In the genomic region with DNA sequence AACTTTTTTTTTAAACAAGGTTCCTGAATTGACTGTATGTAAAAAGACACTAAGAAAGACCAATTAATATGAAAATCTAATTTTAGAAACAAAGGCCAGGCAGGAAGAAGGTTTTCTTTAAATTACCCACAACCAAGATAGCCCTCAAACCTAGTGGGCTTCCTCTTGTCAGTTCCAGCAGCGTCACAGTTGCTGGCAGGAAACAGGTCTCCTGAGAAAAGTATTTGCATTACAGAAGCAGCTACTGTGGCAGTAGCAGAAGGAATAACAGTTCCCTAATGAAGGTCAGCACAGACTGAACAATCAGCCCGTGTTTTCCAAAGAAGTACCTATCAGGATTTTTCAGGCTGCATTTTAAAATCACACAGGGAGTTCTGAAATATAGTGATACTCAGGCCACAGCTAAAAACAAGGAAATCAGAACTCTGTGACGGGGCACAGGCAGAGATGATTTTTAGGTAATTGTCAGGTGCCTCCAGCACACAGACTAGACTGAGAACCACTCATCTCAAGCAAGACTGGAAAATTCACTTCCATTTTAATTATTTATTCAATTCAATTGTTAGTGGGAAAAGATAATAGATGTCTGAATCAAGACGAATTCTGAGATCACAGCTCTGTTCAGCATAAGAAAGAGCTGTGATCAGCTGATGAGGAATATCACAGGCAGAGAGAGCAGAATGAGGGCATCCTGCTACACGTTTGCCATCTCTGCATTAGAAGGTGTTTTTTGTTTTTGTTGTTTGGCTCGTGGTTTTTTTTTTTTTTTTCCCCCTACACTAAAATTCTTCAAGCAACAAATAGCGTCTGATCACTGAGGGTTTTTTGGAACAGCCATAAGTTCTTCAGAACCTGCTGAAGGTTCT, we compare ENCODE assay signal across 15 cellular contexts.
DNase-seq lines count a peak whose midpoint lies in the region; ATAC-seq and TF ChIP-seq lines count a peak whose summit lies in the region.
"Had no signal": no experiment of that assay in that cellular context is flagged by ENCODE, and none has a peak within 500 bp of the region (broad histone marks: within the 10 kb centered on the region; RNA-seq: fewer than 3 reads in every experiment).

No MANE protein-coding gene starts in this region.

- H3K4me2 ChIP-seq in H9 (ENCODE audit: insufficient read depth, insufficient read length, low read length) (peak overlapping the region; percentile 27), OCI-LY3 (ENCODE audit: low read length) (peak overlapping the region; percentile 56), hepatocyte (no peak overlapping the region)

- H3K27ac ChIP-seq in H9 (ENCODE audit: insufficient read length, low read depth, low read length) (peak overlapping the region; percentile 89), OCI-LY3 (ENCODE audit: low read length) (no peak overlapping the region), hepatocyte (no peak overlapping the region)
- H3K27ac ChIP-seq: left ventricle myocardium inferior, parathyroid adenoma had no signal

- WGBS in H9 (ENCODE audit: extremely low coverage, insufficient read length, low lambda C conversion rate), result no CpG with 5 or more reads among the region's 7 CpGs
- WGBS in hepatocyte (ENCODE audit: low lambda C conversion rate, missing lambda C conversion rate), result 36% methylated on average over 7 of the region's 7 CpGs

- H2BK120ac ChIP-seq in H9 (ENCODE audit: low read depth, low read length, poor library complexity, severe bottlenecking), result no peak overlapping the region

- no peaks in the 10 kb centered on the region for H3K9me2 ChIP-seq in hepatocyte (replicated peaks; ENCODE audit: insufficient read depth)

- H2BK5ac ChIP-seq in H9 (ENCODE audit: insufficient read length, low read length), result no peak overlapping the region

- H3K4me1 ChIP-seq in H9 (ENCODE audit: insufficient read depth, low read length), result no peaks in the 10 kb centered on the region; the same call in 1 of the 2 replicates
- peaks cover 12% of the 10 kb centered on the region for H3K4me1 ChIP-seq in OCI-LY3 (ENCODE audit: low read length)
- no peaks in the 10 kb centered on the region for H3K4me1 ChIP-seq in hepatocyte (ENCODE audit: insufficient read depth)
- H3K4me1 ChIP-seq: left ventricle myocardium inferior, parathyroid adenoma had no signal

- H4K91ac ChIP-seq in H9 (ENCODE audit: insufficient read length, low read depth, low read length), result no peak overlapping the region

- H3K9ac ChIP-seq in H9 (ENCODE audit: extremely low read depth, insufficient read length, low read length) (no peak overlapping the region), OCI-LY3 (ENCODE audit: low read length) (no peak overlapping the region)
- H3K9ac ChIP-seq: parathyroid adenoma had no signal

- H3T11ph ChIP-seq in H9 (ENCODE audit: low read length), result no peak overlapping the region

- H4K5ac ChIP-seq in H9 (ENCODE audit: insufficient read length, low read depth, low read length), result no peak overlapping the region

- H2AFZ ChIP-seq in H9 (ENCODE audit: low read length) (no peak overlapping the region), OCI-LY3 (ENCODE audit: low read depth, low read length) (peak overlapping the region; percentile 66), hepatocyte (peak overlapping the region; percentile 4)
- H2AFZ ChIP-seq: parathyroid adenoma had no signal

- no peak overlapping the region for H3K18ac ChIP-seq in H9 (ENCODE audit: insufficient read length, low read depth, low read length)

- H2BK12ac ChIP-seq in H9 (ENCODE audit: insufficient read length, low read depth, low read length), result no peak overlapping the region

- no peak overlapping the region for H3K23ac ChIP-seq in H9 (ENCODE audit: insufficient read length, low read depth, low read length)

- H3K4me1 Mint-ChIP-seq in H9, result peaks cover 29 to 31% of the 10 kb centered on the region in 2 experiments
- no peaks in the 10 kb centered on the region for H3K4me1 Mint-ChIP-seq in activated CD4-positive, alpha-beta memory T cell treated with anti-CD3 and anti-CD28 coated beads, Interleukin-2, amount 10 ng/mL, durations not matched to agents 7 days and 5 days
- H3K4me1 Mint-ChIP-seq: activated CD4-positive, alpha-beta T cell treated with anti-CD3 and anti-CD28 coated beads, Interleukin-2, amount 10 ng/mL, durations not matched to agents 7 days and 5 days had no signal

- POLR2A ChIA-PET in activated CD4-positive, alpha-beta memory T cell treated with anti-CD3 and anti-CD28 coated beads, Interleukin-2, amount 10 ng/mL, durations not matched to agents 7 days and 5 days (lab: Charles Lee), result no interaction called here

- H3K27me3 Mint-ChIP-seq in H9 (ENCODE audit: low read depth), result no peaks in the 10 kb centered on the region
- H3K27me3 Mint-ChIP-seq in activated CD4-positive, alpha-beta memory T cell treated with anti-CD3 and anti-CD28 coated beads, Interleukin-2, amount 10 ng/mL, durations not matched to agents 7 days and 5 days, result no peaks in the 10 kb centered on the region
- H3K27me3 Mint-ChIP-seq: activated CD4-positive, alpha-beta T cell treated with anti-CD3 and anti-CD28 coated beads, Interleukin-2, amount 10 ng/mL, durations not matched to agents 7 days and 5 days had no signal

- H3K4me3 ChIP-seq in OCI-LY3 (ENCODE audit: low read length) (peak overlapping the region; percentile 40), hepatocyte (no peak overlapping the region)
- H3K4me3 ChIP-seq: left ventricle myocardium inferior had no signal

- H3K27me3 ChIP-seq in H9 (ENCODE audit: insufficient read depth, low read length) (no peaks in the 10 kb centered on the region), OCI-LY3 (ENCODE audit: low read depth, low read length) (no peaks in the 10 kb centered on the region), hepatocyte (no peaks in the 10 kb centered on the region)

- peaks cover 0 to 2% (median 0%) of the 10 kb centered on the region in 3 experiments; a peak in 4 of 7 replicates for H3K36me3 Mint-ChIP-seq in H9 (ENCODE audit: insufficient read depth in 1 of 3, low read depth in 3 of 3)
- H3K36me3 Mint-ChIP-seq in activated CD4-positive, alpha-beta memory T cell treated with anti-CD3 and anti-CD28 coated beads, Interleukin-2, amount 10 ng/mL, durations not matched to agents 7 days and 5 days (ENCODE audit: low read depth), result no peaks in the 10 kb centered on the region

- H3K4me3 Mint-ChIP-seq in H9, result peak overlapping the region; percentile 38 to 58
- H3K4me3 Mint-ChIP-seq in activated CD4-positive, alpha-beta memory T cell treated with anti-CD3 and anti-CD28 coated beads, Interleukin-2, amount 10 ng/mL, durations not matched to agents 7 days and 5 days, result no peak overlapping the region
- H3K4me3 Mint-ChIP-seq: activated CD4-positive, alpha-beta T cell treated with anti-CD3 and anti-CD28 coated beads, Interleukin-2, amount 10 ng/mL, durations not matched to agents 7 days and 5 days; activated naive CD4-positive, alpha-beta T cell treated with anti-CD3 and anti-CD28 coated beads for 36 hours had no signal

- H3K9me3 ChIP-seq in H9 (ENCODE audit: control insufficient read depth, low read depth, low read length) (no peaks in the 10 kb centered on the region), OCI-LY3 (ENCODE audit: insufficient read depth, low read length) (no peaks in the 10 kb centered on the region), hepatocyte (ENCODE audit: low read depth) (no peaks in the 10 kb centered on the region)
- H3K9me3 ChIP-seq: left ventricle myocardium inferior had no signal

- no peak overlapping the region for H2AK5ac ChIP-seq in H9 (ENCODE audit: insufficient read length, low read length)

- H3K4ac ChIP-seq in H9 (ENCODE audit: low read depth, low read length), result no peak overlapping the region

- H2BK15ac ChIP-seq in H9 (ENCODE audit: low read depth, low read length), result no peak overlapping the region

- H3K56ac ChIP-seq in H9 (ENCODE audit: insufficient read length, low read depth, low read length), result no peak overlapping the region

- H3K14ac ChIP-seq in H9 (ENCODE audit: insufficient read depth, low read length), result no peak overlapping the region

- no peaks in the 10 kb centered on the region for H3K79me2 ChIP-seq in H9 (ENCODE audit: insufficient read depth, low read length)
- H3K79me2 ChIP-seq in OCI-LY3 (ENCODE audit: low read length), result no peaks in the 10 kb centered on the region
- no peaks in the 10 kb centered on the region for H3K79me2 ChIP-seq in hepatocyte
- H3K79me2 ChIP-seq: parathyroid adenoma had no signal

- CTCF ChIA-PET in activated CD4-positive, alpha-beta memory T cell treated with anti-CD3 and anti-CD28 coated beads, Interleukin-2, amount 10 ng/mL, durations not matched to agents 7 days and 5 days (lab: Charles Lee), result no interaction called here

- H3K23me2 ChIP-seq in H9 (ENCODE audit: insufficient read length, low read depth, low read length, poor library complexity, severe bottlenecking), result no peaks in the 10 kb centered on the region

- DNase-seq in H9 (peak; percentile 74), hepatocyte (ENCODE audit: low spot score) (no peak), retina (peak; percentile 23)
- no peak for DNase-seq in activated CD4-positive, alpha-beta memory T cell treated with anti-CD3 and anti-CD28 coated beads, Interleukin-2, amount 10 ng/mL, durations not matched to agents 7 days and 5 days
- no peak for DNase-seq in activated T-cell treated with anti-CD3 and anti-CD28 coated beads, Interleukin-2, amount 50 U/mL, for 48 hours
- DNase-seq: activated CD4-positive, alpha-beta T cell treated with anti-CD3 and anti-CD28 coated beads, Interleukin-2, amount 10 ng/mL, durations not matched to agents 7 days and 5 days; activated naive CD4-positive, alpha-beta T cell treated with anti-CD3 and anti-CD28 coated beads for 36 hours; HCEC 1CT; left ventricle myocardium inferior; NCI-H187 treated with DMSO at 0.1 percent for 48 hours; NCI-H446; stimulated activated CD4-positive, alpha-beta T cell treated with anti-CD3 and anti-CD28 coated beads, Interleukin-4, amount 100 ng/mL, for 24 hours had no signal

- H3K9me3 Mint-ChIP-seq in H9, result no peaks in the 10 kb centered on the region; a peak in 2 of 5 replicates
- H3K9me3 Mint-ChIP-seq in activated CD4-positive, alpha-beta memory T cell treated with anti-CD3 and anti-CD28 coated beads, Interleukin-2, amount 10 ng/mL, durations not matched to agents 7 days and 5 days, result peaks cover 5% of the 10 kb centered on the region

- no peak for ATAC-seq in HG02885 (IDR thresholded peaks at IDR 0.05; ENCODE audit: poor library complexity, unreplicated experiment)

- H3K79me1 ChIP-seq in H9 (ENCODE audit: insufficient read depth, low read depth, low read length, poor library complexity, severe bottlenecking), result no peaks in the 10 kb centered on the region

- no peaks in the 10 kb centered on the region for H4K20me1 ChIP-seq in H9 (ENCODE audit: control insufficient read depth, insufficient read depth, insufficient read length)
- no peaks in the 10 kb centered on the region for H4K20me1 ChIP-seq in OCI-LY3 (ENCODE audit: insufficient read depth, low read length)
- no peaks in the 10 kb centered on the region for H4K20me1 ChIP-seq in hepatocyte (ENCODE audit: insufficient read depth, poor library complexity, severe bottlenecking)

- H2BK20ac ChIP-seq in H9 (ENCODE audit: low read depth, low read length, poor library complexity, severe bottlenecking), result no peak overlapping the region

- H4K8ac ChIP-seq in H9 (replicated peaks; ENCODE audit: insufficient read length, low read depth, low read length), result no peak overlapping the region

- H3K27ac Mint-ChIP-seq in H9, result peak overlapping the region; percentile 95 to 96 (median 95)
- H3K27ac Mint-ChIP-seq in activated CD4-positive, alpha-beta memory T cell treated with anti-CD3 and anti-CD28 coated beads, Interleukin-2, amount 10 ng/mL, durations not matched to agents 7 days and 5 days, result no peak overlapping the region
- H3K27ac Mint-ChIP-seq: activated CD4-positive, alpha-beta T cell treated with anti-CD3 and anti-CD28 coated beads, Interleukin-2, amount 10 ng/mL, durations not matched to agents 7 days and 5 days; activated naive CD4-positive, alpha-beta T cell treated with anti-CD3 and anti-CD28 coated beads for 36 hours had no signal

- H3K36me3 ChIP-seq in OCI-LY3 (replicated peaks; ENCODE audit: low read depth, low read length), result no peaks in the 10 kb centered on the region
- no peaks in the 10 kb centered on the region for H3K36me3 ChIP-seq in hepatocyte (replicated peaks; ENCODE audit: insufficient read depth, low read depth)
- H3K36me3 ChIP-seq: left ventricle myocardium inferior had no signal

- TF ChIP-seq CTCF in H9 (conservative IDR thresholded peaks at IDR 0.05), result no peak
- no peak for TF ChIP-seq CTCF in OCI-LY3 (IDR thresholded peaks at IDR 0.05; ENCODE audit: low read depth, low read length)
- no peak for TF ChIP-seq CTCF in hepatocyte (IDR thresholded peaks at IDR 0.05; ENCODE audit: poor library complexity)

Comparison
In these comparisons a context has a peak if more than half of its experiments do, and no peak if none do; other contexts are left out.
1. DNase-seq: peak in H9 (single experiment) and retina (single experiment); none in hepatocyte (single experiment), activated CD4-positive, alpha-beta memory T cell treated with anti-CD3 and anti-CD28 coated beads, Interleukin-2, amount 10 ng/mL, durations not matched to agents 7 days and 5 days (single experiment) and activated T-cell treated with anti-CD3 and anti-CD28 coated beads, Interleukin-2, amount 50 U/mL, for 48 hours (0 of 2).